ENCODE assay signal across 26 cellular contexts in genomic region chr12:125643055-125643454, GRCh38.
"Had no signal": no experiment of that assay in that cellular context is flagged by ENCODE, and none has a peak within 500 bp of the region (broad histone marks: within the 10 kb centered on the region; RNA-seq: fewer than 3 reads in every experiment).

No MANE protein-coding gene starts in this region.

- FAIRE-seq: urothelium cell line had no signal

- H3K36me3 ChIP-seq: stomach, suprapubic skin, thoracic aorta, thyroid gland, tibial artery, tibial nerve, transverse colon, upper lobe of left lung, upper lobe of right lung, uterus, vagina had no signal

- H3K9me3 ChIP-seq: stomach, suprapubic skin, testis, thoracic aorta, thyroid gland, tibial artery, tibial nerve, transverse colon, upper lobe of left lung, upper lobe of right lung, uterus, vagina had no signal

- H3K27me3 ChIP-seq: stomach, suprapubic skin, testis, thyroid gland, tibial artery, tibial nerve, transverse colon, upper lobe of left lung, upper lobe of right lung, uterus, vagina had no signal

- DNase-seq: stimulated activated CD4-positive, alpha-beta T cell treated with anti-CD3 and anti-CD28 coated beads, Interleukin-2, amount 100 ng/mL, for 48 hours; stimulated activated CD4-positive, alpha-beta T cell treated with anti-CD3 and anti-CD28 coated beads, Interleukin-4, amount 100 ng/mL, for 24 hours; stimulated activated CD4-positive, alpha-beta T cell treated with anti-CD3 and anti-CD28 coated beads, Interleukin-4, amount 100 ng/mL, for 4 hours; stimulated activated CD8-positive, alpha-beta memory T cell treated with anti-CD3 and anti-CD28 coated beads, Interleukin-4, amount 100 ng/mL, for 48 hours; stimulated activated naive B cell treated with anti-CD40 and anti-IgM and Interleukin-4, amounts not matched to agents 10 μg/mL and 1 μg/mL and 100 μg/mL, for 72 hours; stimulated activated naive CD4-positive, alpha-beta T cell; stimulated activated naive CD4-positive, alpha-beta T cell treated with Interleukin-2 at 50 U/mL for 16 hours; stimulated activated naive CD8-positive, alpha-beta T cell treated with anti-CD3 and anti-CD28 coated beads, Interleukin-15, amount 100 ng/mL, for 72 hours; stimulated activated naive CD8-positive, alpha-beta T cell treated with anti-CD3 and anti-CD28 coated beads, Interleukin-15, Interleukin-2, amounts not matched to agents 100 U/mL and 50 U/mL, for 24 hours; stomach; substantia nigra; testis; thyroid gland; tibial artery; transverse colon; trophoblast cell; upper lobe of left lung; upper lobe of right lung; uterus had no signal

- H3K4me3 ChIP-seq: stomach, suprapubic skin, testis, thoracic aorta, thyroid gland, tibial artery, tibial nerve, transverse colon, upper lobe of left lung, upper lobe of right lung, uterus, vagina had no signal

- ATAC-seq: stimulated activated effector memory CD8-positive, alpha-beta T cell treated with anti-CD3 and anti-CD28 coated beads, Interleukin-12 subunit alpha, Interleukin-12 subunit beta, amount 100 ng/mL, for 72 hours; stimulated activated memory B cell treated with anti-CD40 and anti-IgM and Interleukin-4, amounts not matched to agents 10 μg/mL and 1 μg/mL and 100 μg/mL, for 72 hours; stimulated activated naive B cell treated with anti-CD40 and anti-IgM and Interleukin-4, amounts not matched to agents 10 μg/mL and 1 μg/mL and 100 μg/mL, for 72 hours; stimulated activated naive CD8-positive, alpha-beta T cell treated with anti-CD3 and anti-CD28 coated beads, Interleukin-15, amount 100 ng/mL, for 72 hours; stimulated activated naive CD8-positive, alpha-beta T cell treated with anti-CD3 and anti-CD28 coated beads, Interleukin-15, Interleukin-2, amounts not matched to agents 100 U/mL and 50 U/mL, for 24 hours; upper lobe of right lung had no signal

- H3K27ac ChIP-seq: stomach, suprapubic skin, testis, thoracic aorta, thyroid gland, tibial artery, tibial nerve, transverse colon, upper lobe of left lung, upper lobe of right lung, uterus, vagina had no signal

- H3K4me1 ChIP-seq: stomach, suprapubic skin, testis, thyroid gland, tibial artery, tibial nerve, transverse colon, upper lobe of left lung, upper lobe of right lung, uterus, vagina had no signal
